In the genomic region with DNA sequence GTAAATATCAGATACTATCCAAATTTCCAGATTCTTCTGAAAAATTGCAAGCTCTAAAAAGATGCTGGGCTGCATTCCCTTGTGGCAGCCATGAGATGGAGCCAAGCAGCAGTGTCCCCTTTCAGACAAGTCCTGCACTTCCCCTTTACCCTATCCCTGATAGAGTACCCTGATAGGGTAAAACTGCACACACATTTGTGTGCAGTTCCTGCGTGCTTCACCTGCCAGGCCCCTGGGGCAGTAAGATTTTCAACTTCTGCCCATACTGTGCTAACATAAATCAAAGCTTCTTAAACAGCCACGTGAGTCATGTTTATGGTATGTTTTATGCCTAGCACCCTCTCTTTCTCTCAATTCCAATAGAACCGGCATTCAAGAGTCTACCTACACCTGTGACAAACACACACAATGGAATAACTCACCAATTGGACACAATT, we compare ENCODE assay signal across 8 cellular contexts. TPM values are rescaled to one million over a fixed set of nuclear protein-coding genes. Genes with fewer than 3 reads are reported as not detected.
A peak's percentile ranks its signal among the peaks of the same experiment; 100 is the strongest.
DNase-seq lines count a peak whose midpoint lies in the region; ATAC-seq and TF ChIP-seq lines count a peak whose summit lies in the region.

No MANE protein-coding gene starts in this region.

- no peaks in the 10 kb centered on the region for H3K36me3 Mint-ChIP-seq in activated T-cell treated with anti-CD3 and anti-CD28 coated beads, Interleukin-2, amount 50 U/mL, for 4 hours (ENCODE audit: insufficient read depth)
- no peaks in the 10 kb centered on the region for H3K36me3 Mint-ChIP-seq in activated T-helper 17 cell treated with anti-CD3 and anti-CD28 coated beads, Interleukin-2, amount 50 U/mL, for 72 hours (ENCODE audit: low read depth)

- DNase-seq in CD1c-positive myeloid dendritic cell (ENCODE audit: extremely low spot score) (peak; percentile 37), amniotic epithelial cell (ENCODE audit: low read depth) (peak; percentile 55)
- no peak for DNase-seq in activated T-cell treated with anti-CD3 and anti-CD28 coated beads, Interleukin-2, amount 50 U/mL, for 4 hours
- DNase-seq in activated CD8-positive, alpha-beta memory T cell treated with anti-CD3 and anti-CD28 coated beads for 24 hours, result no peak

- H3K27ac ChIP-seq in liver (ENCODE audit: low read depth in 1 of 2, low read length in 2 of 2), result no peak overlapping the region

- no peak overlapping the region for H3K27ac Mint-ChIP-seq in activated T-helper 17 cell treated with anti-CD3 and anti-CD28 coated beads, Interleukin-2, amount 50 U/mL, for 72 hours

- H3K4me3 Mint-ChIP-seq in activated T-cell treated with anti-CD3 and anti-CD28 coated beads, Interleukin-2, amount 50 U/mL, for 4 hours, result no peak overlapping the region
- H3K4me3 Mint-ChIP-seq in activated T-helper 17 cell treated with anti-CD3 and anti-CD28 coated beads, Interleukin-2, amount 50 U/mL, for 72 hours, result no peak overlapping the region

- H3K9ac ChIP-seq in liver (ENCODE audit: low read depth in 1 of 2, low read length in 2 of 2), result no peak overlapping the region

- no peak overlapping the region for H3K4me3 ChIP-seq in liver (ENCODE audit: low read depth in 1 of 3, low read length in 3 of 3)

- H3K36me3 ChIP-seq in liver (ENCODE audit: control insufficient read depth in 4 of 4, insufficient read depth in 3 of 4, low read depth in 1 of 4, low read length in 3 of 4), result no peaks in the 10 kb centered on the region

- 51% methylated on average over 3 of the region's 3 CpGs for WGBS in liver

- H3K4me1 ChIP-seq in liver (ENCODE audit: control insufficient read depth in 4 of 4, insufficient read depth in 4 of 4, low read length in 3 of 4), result peaks cover 0 to 23% (median 18%) of the 10 kb centered on the region in 4 donors

- H3K27me3 ChIP-seq in liver (ENCODE audit: control insufficient read depth in 4 of 4, insufficient read depth in 4 of 4, low read length in 3 of 4), result no peaks in the 10 kb centered on the region

- H3K9me3 ChIP-seq in liver (ENCODE audit: control insufficient read depth in 4 of 4, low read length in 3 of 4), result no peaks in the 10 kb centered on the region

- peak; percentile 91 to 96 for TF ChIP-seq RAD21 in liver (IDR thresholded peaks at IDR 0.05)

- no peak for ATAC-seq in activated T-cell treated with anti-CD3 and anti-CD28 coated beads, Interleukin-2, amount 50 U/mL, for 4 hours
- no peak for ATAC-seq in activated T-helper 17 cell treated with anti-CD3 and anti-CD28 coated beads, Interleukin-2, amount 50 U/mL, for 72 hours (replicated peaks)
- ATAC-seq in HG03469 (IDR thresholded peaks at IDR 0.05; ENCODE audit: unreplicated experiment), result no peak

- no peaks in the 10 kb centered on the region for H3K27me3 Mint-ChIP-seq in activated T-cell treated with anti-CD3 and anti-CD28 coated beads, Interleukin-2, amount 50 U/mL, for 4 hours (ENCODE audit: low read depth)
- H3K27me3 Mint-ChIP-seq in activated T-helper 17 cell treated with anti-CD3 and anti-CD28 coated beads, Interleukin-2, amount 50 U/mL, for 72 hours, result no peaks in the 10 kb centered on the region

- peak; percentile 58 for TF ChIP-seq CTCF in LNCAP (IDR thresholded peaks at IDR 0.05)
- peak; percentile 74 for TF ChIP-seq CTCF in liver (IDR thresholded peaks at IDR 0.05; ENCODE audit: low read depth, low read length, missing input control)

- peaks cover 2% of the 10 kb centered on the region for H3K4me1 Mint-ChIP-seq in activated T-cell treated with anti-CD3 and anti-CD28 coated beads, Interleukin-2, amount 50 U/mL, for 4 hours (ENCODE audit: low read depth)
- peaks cover 8% of the 10 kb centered on the region for H3K4me1 Mint-ChIP-seq in activated T-helper 17 cell treated with anti-CD3 and anti-CD28 coated beads, Interleukin-2, amount 50 U/mL, for 72 hours

- H3K9me3 Mint-ChIP-seq in activated T-cell treated with anti-CD3 and anti-CD28 coated beads, Interleukin-2, amount 50 U/mL, for 4 hours, result no peaks in the 10 kb centered on the region
- H3K9me3 Mint-ChIP-seq in activated T-helper 17 cell treated with anti-CD3 and anti-CD28 coated beads, Interleukin-2, amount 50 U/mL, for 72 hours, result peaks cover 3% of the 10 kb centered on the region

TF ChIP-seq in liver, 16 proteins besides CTCF, POLR2A, EP300 and RAD21:
- TF ChIP-seq RXRA (IDR thresholded peaks at IDR 0.05) (peak in 1 of 2 donors; percentile 35), SP1 (IDR thresholded peaks at IDR 0.05) (no peak)

RNA-seq across cellular contexts. Expression of gene IFIT5, which starts 52.2 kb away (rescaled TPM):
- total RNA-seq in liver, result 10 to 100 TPM in 1 of 2 donors, 1 to 10 TPM in 1; 5.0 to 10.7 TPM
- 1 to 10 TPM; 6.2 to 7.3 TPM for polyA plus RNA-seq in liver
- 10 to 100 TPM in 2 of 3 donors, 1 to 10 TPM in 1; 7.8 to 11.9 (median 10.7) TPM for total RNA-seq in activated T-cell treated with anti-CD3 and anti-CD28 coated beads, Interleukin-2, amount 50 U/mL, for 4 hours
- total RNA-seq in activated T-helper 17 cell treated with anti-CD3 and anti-CD28 coated beads, Interleukin-2, amount 50 U/mL, for 72 hours, result 1 to 10 TPM; 5.6 to 7.1 TPM

Comparison
In these comparisons a context has a peak if more than half of its experiments do, and no peak if none do; other contexts are left out.
1. DNase-seq: peak in CD1c-positive myeloid dendritic cell (single experiment) and amniotic epithelial cell (single experiment); none in activated T-cell treated with anti-CD3 and anti-CD28 coated beads, Interleukin-2, amount 50 U/mL, for 4 hours (single experiment) and activated CD8-positive, alpha-beta memory T cell treated with anti-CD3 and anti-CD28 coated beads for 24 hours (single experiment).